In genomic region chr5:59436364-59437158, GRCh38 we compare ENCODE assay signal across 17 cellular contexts.
"Had no signal": no experiment of that assay in that cellular context is flagged by ENCODE, and none has a peak within 500 bp of the region (broad histone marks: within the 10 kb centered on the region; RNA-seq: fewer than 3 reads in every experiment).

No MANE protein-coding gene starts in this region.

- ATAC-seq: activated naive CD4-positive, alpha-beta T cell treated with anti-CD3 and anti-CD28 coated beads, Interleukin-2, amount 50 U/mL, for 72 hours; activated T-cell treated with anti-CD3 and anti-CD28 coated beads, Interleukin-2, amount 50 U/mL, for 72 hours; foreskin keratinocyte; left ventricle myocardium superior; right lobe of liver had no signal

- H3K27ac Mint-ChIP-seq: activated T-cell treated with anti-CD3 and anti-CD28 coated beads, Interleukin-2, amount 50 U/mL, for 72 hours had no signal

- H3K4me3 Mint-ChIP-seq: activated T-cell treated with anti-CD3 and anti-CD28 coated beads, Interleukin-2, amount 50 U/mL, for 72 hours; nephron had no signal

- DNase-seq: activated CD4-positive, alpha-beta T cell treated with anti-CD3 and anti-CD28 coated beads for 4 hours; activated CD4-positive, alpha-beta T cell treated with anti-CD3 and anti-CD28 coated beads, Interleukin-2, amount 50 U/mL, for 4 hours; activated naive CD4-positive, alpha-beta T cell; activated T-cell treated with anti-CD3 and anti-CD28 coated beads for 4 hours; activated T-cell treated with anti-CD3 and anti-CD28 coated beads, Interleukin-2, amount 50 U/mL, for 72 hours; anterior cingulate cortex; dermis blood vessel endothelial cell; effector CD4-positive, alpha-beta T cell; foreskin keratinocyte; islet precursor cell; left ventricle myocardium superior; right lobe of liver; stimulated activated CD4-positive, alpha-beta T cell treated with anti-CD3 and anti-CD28 coated beads, Interleukin-2, amount 100 ng/mL, for 48 hours; stimulated activated naive CD4-positive, alpha-beta T cell treated with Interleukin-2 at 50 U/mL for 16 hours; transverse colon had no signal

- H3K36me3 Mint-ChIP-seq: activated naive CD4-positive, alpha-beta T cell treated with anti-CD3 and anti-CD28 coated beads, Interleukin-2, amount 50 U/mL, for 72 hours had no signal

- H3K9me3 Mint-ChIP-seq: activated naive CD4-positive, alpha-beta T cell treated with anti-CD3 and anti-CD28 coated beads, Interleukin-2, amount 50 U/mL, for 72 hours; activated T-cell treated with anti-CD3 and anti-CD28 coated beads, Interleukin-2, amount 50 U/mL, for 72 hours; nephron had no signal
